ENCODE assay signal across 8 cellular contexts in the genomic region with DNA sequence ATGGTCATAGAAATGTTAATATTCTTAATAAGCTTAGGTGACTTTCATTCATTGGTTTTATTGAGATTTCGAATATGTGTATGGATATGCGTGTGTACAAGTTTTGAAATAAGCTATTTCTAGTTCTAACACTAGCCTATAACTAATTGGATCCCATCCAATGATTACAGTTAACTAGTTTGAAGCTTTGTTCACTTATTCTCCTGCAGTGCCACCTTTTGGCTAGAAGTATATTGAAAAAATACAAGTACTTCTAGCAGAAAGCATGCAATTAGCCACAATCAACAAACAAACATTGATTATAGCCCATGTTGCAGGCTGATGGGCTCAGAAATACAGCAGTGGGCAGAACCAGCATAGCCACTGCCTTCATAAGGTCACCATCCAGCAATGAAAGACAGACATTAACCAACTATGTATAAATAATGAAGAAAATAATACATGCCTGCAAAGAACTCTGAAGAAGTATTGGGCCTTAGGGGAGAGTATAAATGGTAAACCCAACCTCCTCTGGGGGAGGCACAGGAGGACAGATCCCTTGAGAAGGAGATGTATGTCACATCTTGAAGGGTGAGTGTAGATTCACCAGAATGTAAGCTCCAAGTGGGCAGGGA. TPM values are rescaled to one million over a fixed set of nuclear protein-coding genes. Genes with fewer than 3 reads are reported as not detected.
DNase-seq lines count a peak whose midpoint lies in the region; ATAC-seq and TF ChIP-seq lines count a peak whose summit lies in the region.

No MANE protein-coding gene starts in this region.

- intact Hi-C loops in A673 (cut with micrococcal nuclease; ENCODE audit: unreplicated experiment) = loop anchor here (1.0 to 10.0 kb wide), 4 partner anchors 112 to 1180 kb away; no protein-coding TSS in a partner anchor
- intact Hi-C loops in psoas muscle (cut with DNase I) = loop anchor here (2.0 to 5.0 kb wide), 2 partner anchors 302 to 594 kb away; no protein-coding TSS in a partner anchor

- peaks cover 24% of the 10 kb centered on the region for H3K27me3 ChIP-seq in A673 (replicated peaks; ENCODE audit: insufficient read depth, low read depth, low read length, poor library complexity)
- peaks cover 0 to 4% (median 3%) of the 10 kb centered on the region in 3 donors for H3K27me3 ChIP-seq in psoas muscle (ENCODE audit: insufficient read depth in 3 of 3, low read length in 2 of 3)

- no peak overlapping the region for H3K27ac ChIP-seq in A673 (ENCODE audit: low read depth, low read length, poor library complexity, severe bottlenecking)
- no peak overlapping the region for H3K27ac ChIP-seq in psoas muscle

- no peak overlapping the region for H3K4me3 Mint-ChIP-seq in endothelial cell (ENCODE audit: unreplicated experiment)

- 38 to 41% (median 40%) methylated on average over 2 of the region's 2 CpGs for WGBS in psoas muscle, 3 donors

- H3K36me3 ChIP-seq in A673 (ENCODE audit: insufficient read depth, low read length, poor library complexity, severe bottlenecking) (no peaks in the 10 kb centered on the region), psoas muscle (ENCODE audit: insufficient read depth in 1 of 2, low read depth in 1 of 2) (no peaks in the 10 kb centered on the region)

- BruUV-seq in A673 (replicated peaks; lab: Mats Ljungman, UMichigan) = no TSS peak

- no peak overlapping the region for H3K4me3 ChIP-seq in A673 (ENCODE audit: low read depth, low read length, poor library complexity, severe bottlenecking)
- H3K4me3 ChIP-seq in psoas muscle = no peak overlapping the region

- DNase-seq in A673 (ENCODE audit: low spot score) (peak; percentile 69), GM13977 (ENCODE audit: low spot score) (peak; percentile 57), NCI-H82 (lab: John Stamatoyannopoulos, UW) (peak; percentile 52), endothelial cell (ENCODE audit: low spot score) (no peak), psoas muscle (no peak)

- no peaks in the 10 kb centered on the region for H3K9me3 ChIP-seq in A673 (ENCODE audit: low read depth, low read length, poor library complexity, severe bottlenecking)
- H3K9me3 ChIP-seq in psoas muscle = no peaks in the 10 kb centered on the region

- CTCF ChIA-PET in A673 (lab: Charles Lee) = interaction anchor here (0.6 to 1.4 kb wide), 5 partner anchors 10 to 1384 kb away, joined by 3 to 25 read pairs (median 4); no protein-coding TSS in a partner anchor

- peak; percentile 69 for TF ChIP-seq CTCF in A673 (conservative IDR thresholded peaks at IDR 0.05; ENCODE audit: low read depth, low read length)
- peak; percentile 48 for TF ChIP-seq CTCF in GM13977 (IDR thresholded peaks at IDR 0.05; ENCODE audit: extremely low read depth, insufficient read depth, missing control alignments)
- TF ChIP-seq CTCF in endothelial cell (IDR thresholded peaks at IDR 0.05; ENCODE audit: unreplicated experiment) = peak; percentile 55
- TF ChIP-seq CTCF in psoas muscle (IDR thresholded peaks at IDR 0.05) = peak; percentile 54

- no peak overlapping the region for H3K27ac Mint-ChIP-seq in endothelial cell (ENCODE audit: unreplicated experiment)

- H3K4me1 ChIP-seq in A673 (ENCODE audit: insufficient read depth, low read length, poor library complexity, severe bottlenecking) (peaks cover 11% of the 10 kb centered on the region), psoas muscle (no peaks in the 10 kb centered on the region)

- in situ Hi-C loops in GM13977 (cut with MboI; ENCODE audit: low pct_unique_long_range_greater_than_20kb, low sequenced_read_pairs, unreplicated experiment) = loop anchor here (10.0 kb wide), 2 partner anchors 320 to 600 kb away; no protein-coding TSS in a partner anchor

- H3K4me1 Mint-ChIP-seq in endothelial cell (ENCODE audit: unreplicated experiment) = peaks cover 5% of the 10 kb centered on the region

- POLR2A ChIA-PET in A673 (lab: Charles Lee; ENCODE audit: low non-redundant PET) = no interaction called here

- H3K36me3 Mint-ChIP-seq in endothelial cell (ENCODE audit: low read depth, unreplicated experiment) = peaks cover 4% of the 10 kb centered on the region

- ATAC-seq in psoas muscle (peak in 1 of 4 donors; percentile 52), HG03378 (IDR thresholded peaks at IDR 0.05; ENCODE audit: unreplicated experiment) (no peak), GM18861 (IDR thresholded peaks at IDR 0.05; ENCODE audit: unreplicated experiment) (no peak), HG03354 (IDR thresholded peaks at IDR 0.05; ENCODE audit: poor library complexity, severe bottlenecking, unreplicated experiment) (no peak)

- peaks cover 14% of the 10 kb centered on the region for H3K27me3 Mint-ChIP-seq in endothelial cell (ENCODE audit: unreplicated experiment)

- peaks cover 5% of the 10 kb centered on the region for H3K9me3 Mint-ChIP-seq in endothelial cell (ENCODE audit: unreplicated experiment)

RNA-seq across cellular contexts. Expression of gene PIEZO2, which starts 5.1 kb away (rescaled TPM):
- total RNA-seq in A673 (2021) = 5.5 and 8.8 TPM in 2 replicates
- total RNA-seq in endothelial cell (ENCODE audit: unreplicated experiment) = 8.4 TPM
- under 1 TPM; 0.06 to 0.64 (median 0.17) TPM for total RNA-seq in psoas muscle
- under 1 TPM; 0.03 to 0.13 (median 0.10) TPM for polyA plus RNA-seq in psoas muscle

Comparison
In these comparisons a context has a peak if more than half of its experiments do, and no peak if none do; other contexts are left out.
1. DNase-seq: peak in A673 (single experiment), GM13977 (single experiment) and NCI-H82 (single experiment); none in endothelial cell (single experiment) and psoas muscle (0 of 2).
2. Peak in every context shown above with its lines, with median percentiles within 50 percentile points of each other: CTCF ChIP-seq.